ENCODE assay signal across 18 cellular contexts in genomic region chr21:45088729-45089128, GRCh38. TPM values are rescaled to one million over a fixed set of nuclear protein-coding genes. Genes with fewer than 3 reads are reported as not detected.
DNase-seq lines count a peak whose midpoint lies in the region; ATAC-seq lines count a peak whose summit lies in the region.
"Had no signal": no experiment of that assay in that cellular context is flagged by ENCODE, and none has a peak within 500 bp of the region (broad histone marks: within the 10 kb centered on the region; RNA-seq: fewer than 3 reads in every experiment).

No MANE protein-coding gene starts in this region.

- H3K9me3 ChIP-seq in MG63 = no peaks in the 10 kb centered on the region

- no peaks in the 10 kb centered on the region for H3K27me3 Mint-ChIP-seq in activated naive CD8-positive, alpha-beta T cell treated with anti-CD3 and anti-CD28 coated beads, Interleukin-2, amount 50 U/mL, for 24 hours
- H3K27me3 Mint-ChIP-seq: CD4-positive, alpha-beta T cell had no signal

- peak; percentile 52 for ATAC-seq in activated naive CD8-positive, alpha-beta T cell treated with anti-CD3 and anti-CD28 coated beads, Interleukin-2, amount 50 U/mL, for 24 hours
- ATAC-seq in stimulated activated effector memory CD8-positive, alpha-beta T cell treated with anti-CD3 and anti-CD28 coated beads, Interleukin-12 subunit alpha, Interleukin-12 subunit beta, amount 100 ng/mL, for 72 hours = peak; percentile 29
- no peak for ATAC-seq in GM21360 (IDR thresholded peaks at IDR 0.05; ENCODE audit: unreplicated experiment)

- peaks cover 85% of the 10 kb centered on the region for H3K4me1 Mint-ChIP-seq in activated naive CD8-positive, alpha-beta T cell treated with anti-CD3 and anti-CD28 coated beads, Interleukin-2, amount 50 U/mL, for 24 hours
- peaks cover 74% of the 10 kb centered on the region for H3K4me1 Mint-ChIP-seq in stimulated activated effector memory CD8-positive, alpha-beta T cell treated with anti-CD3 and anti-CD28 coated beads, Interleukin-12 subunit alpha, Interleukin-12 subunit beta, amount 100 ng/mL, for 72 hours

- no peaks in the 10 kb centered on the region for H3K9me3 Mint-ChIP-seq in activated naive CD8-positive, alpha-beta T cell treated with anti-CD3 and anti-CD28 coated beads, Interleukin-2, amount 50 U/mL, for 24 hours
- H3K9me3 Mint-ChIP-seq in stimulated activated effector memory CD8-positive, alpha-beta T cell treated with anti-CD3 and anti-CD28 coated beads, Interleukin-12 subunit alpha, Interleukin-12 subunit beta, amount 100 ng/mL, for 72 hours = no peaks in the 10 kb centered on the region
- H3K9me3 Mint-ChIP-seq: CD4-positive, alpha-beta T cell; HFFc6 had no signal

- no peak overlapping the region for H3K4me3 Mint-ChIP-seq in activated naive CD8-positive, alpha-beta T cell treated with anti-CD3 and anti-CD28 coated beads, Interleukin-2, amount 50 U/mL, for 24 hours
- H3K4me3 Mint-ChIP-seq in stimulated activated effector memory CD8-positive, alpha-beta T cell treated with anti-CD3 and anti-CD28 coated beads, Interleukin-12 subunit alpha, Interleukin-12 subunit beta, amount 100 ng/mL, for 72 hours = no peak overlapping the region
- H3K4me3 Mint-ChIP-seq: CD4-positive, alpha-beta T cell; HFFc6 had no signal

- no peak overlapping the region for H3K4me3 ChIP-seq in MG63

- no peaks in the 10 kb centered on the region for H3K27me3 ChIP-seq in MG63

- DNase-seq in activated effector memory CD4-positive, alpha-beta T cell treated with anti-CD3 and anti-CD28 coated beads, Interleukin-2, amount 50 U/mL, for 16 hours = peak; percentile 60
- no peak for DNase-seq in activated effector memory CD4-positive, alpha-beta T cell treated with Interleukin-2 at 50 U/mL for 16 hours
- DNase-seq in MG63 (peak; percentile 23), SIG-M5 treated with dmso at 0.1 percent for 504 hours (lab: John Stamatoyannopoulos, UW; ENCODE audit: unreplicated experiment) (no peak)
- no peak for DNase-seq in activated naive CD8-positive, alpha-beta T cell treated with anti-CD3 and anti-CD28 coated beads, Interleukin-2, amount 50 U/mL, for 24 hours
- DNase-seq in stimulated activated effector memory CD8-positive, alpha-beta T cell treated with anti-CD3 and anti-CD28 coated beads, Interleukin-12 subunit alpha, Interleukin-12 subunit beta, amount 100 ng/mL, for 72 hours (ENCODE audit: low spot score in 2 of 2) = no peak
- DNase-seq: ACHN; CD4-positive, alpha-beta T cell; DMS79 treated with DMSO at 0.1 percent for 48 hours; GDM1; HFFc6; KBM-7; MM.1S; NCI-H1417; NCI-H1930; NCI-H510A; SIG-M5 had no signal

- no peaks in the 10 kb centered on the region for H3K36me3 ChIP-seq in MG63

- H3K27ac Mint-ChIP-seq in activated naive CD8-positive, alpha-beta T cell treated with anti-CD3 and anti-CD28 coated beads, Interleukin-2, amount 50 U/mL, for 24 hours = peak overlapping the region; percentile 21
- H3K27ac Mint-ChIP-seq in stimulated activated effector memory CD8-positive, alpha-beta T cell treated with anti-CD3 and anti-CD28 coated beads, Interleukin-12 subunit alpha, Interleukin-12 subunit beta, amount 100 ng/mL, for 72 hours = no peak overlapping the region
- H3K27ac Mint-ChIP-seq: HFFc6 had no signal

- peaks cover 5% of the 10 kb centered on the region for H3K36me3 Mint-ChIP-seq in activated naive CD8-positive, alpha-beta T cell treated with anti-CD3 and anti-CD28 coated beads, Interleukin-2, amount 50 U/mL, for 24 hours (ENCODE audit: low read depth)
- H3K36me3 Mint-ChIP-seq in stimulated activated effector memory CD8-positive, alpha-beta T cell treated with anti-CD3 and anti-CD28 coated beads, Interleukin-12 subunit alpha, Interleukin-12 subunit beta, amount 100 ng/mL, for 72 hours = no peaks in the 10 kb centered on the region

RNA-seq across cellular contexts. Expression of gene ADARB1, which starts 14.3 kb away (rescaled TPM):
- 2.9 and 15.3 TPM in 2 replicates for total RNA-seq in MG63 (2014; rRNA removed; shearing (Covaris generic); ENCODE audit: low replicate concordance)

Comparison
In these comparisons a context has a peak if more than half of its experiments do, and no peak if none do; other contexts are left out.
1. DNase-seq: peak in activated effector memory CD4-positive, alpha-beta T cell treated with anti-CD3 and anti-CD28 coated beads, Interleukin-2, amount 50 U/mL, for 16 hours (single experiment) and MG63 (single experiment); none in activated effector memory CD4-positive, alpha-beta T cell treated with Interleukin-2 at 50 U/mL for 16 hours (single experiment), activated naive CD8-positive, alpha-beta T cell treated with anti-CD3 and anti-CD28 coated beads, Interleukin-2, amount 50 U/mL, for 24 hours (single experiment), stimulated activated effector memory CD8-positive, alpha-beta T cell treated with anti-CD3 and anti-CD28 coated beads, Interleukin-12 subunit alpha, Interleukin-12 subunit beta, amount 100 ng/mL, for 72 hours (0 of 2) and SIG-M5 treated with dmso at 0.1 percent for 504 hours (single experiment).